Comparison of ENCODE assay signal across 1 cellular context in genomic region chr2:55618649-55619055, GRCh38.
A peak's percentile ranks its signal among the peaks of the same experiment; 100 is the strongest.
TF ChIP-seq lines count a peak whose summit lies in the region.

No MANE protein-coding gene starts in this region.

TF ChIP-seq in HepG2, 621 proteins besides CTCF, POLR2A, EP300 and RAD21 (continued from another document and continues in another):
- TF ChIP-seq ZNF280B (CRISPR knock-in tag; IDR thresholded peaks at IDR 0.05; ENCODE audit: borderline replicate concordance) = no peak
- no peak for TF ChIP-seq GPBP1L1 (CRISPR knock-in tag; IDR thresholded peaks at IDR 0.05)
- no peak for TF ChIP-seq ZNF432 (CRISPR knock-in tag; IDR thresholded peaks at IDR 0.05; ENCODE audit: borderline replicate concordance)
- TF ChIP-seq ZNF670 (CRISPR knock-in tag; IDR thresholded peaks at IDR 0.05; ENCODE audit: borderline replicate concordance) = no peak
- TF ChIP-seq NPAS2 (CRISPR knock-in tag; IDR thresholded peaks at IDR 0.05; ENCODE audit: borderline replicate concordance) = no peak
- TF ChIP-seq ZNF589 (CRISPR knock-in tag; conservative IDR thresholded peaks at IDR 0.05) = no peak
- TF ChIP-seq SMYD3 (CRISPR knock-in tag; IDR thresholded peaks at IDR 0.05) = no peak
- TF ChIP-seq MIXL1 (CRISPR knock-in tag; IDR thresholded peaks at IDR 0.05) = peak; percentile 76
- TF ChIP-seq ZNF276 (CRISPR knock-in tag; IDR thresholded peaks at IDR 0.05; ENCODE audit: low read depth) = no peak
- TF ChIP-seq HOXA9 (CRISPR knock-in tag; IDR thresholded peaks at IDR 0.05; ENCODE audit: borderline replicate concordance) = no peak
- TF ChIP-seq ZNF598 (CRISPR knock-in tag; IDR thresholded peaks at IDR 0.05; ENCODE audit: borderline replicate concordance) = no peak
- peak; percentile 45; the same call in 1 of the 2 replicates for TF ChIP-seq PATZ1 (CRISPR knock-in tag; IDR thresholded peaks at IDR 0.05)
- no peak for TF ChIP-seq ARNT (IDR thresholded peaks at IDR 0.05)
- no peak; the same call in 1 of the 2 replicates for TF ChIP-seq GMEB1 (CRISPR knock-in tag; IDR thresholded peaks at IDR 0.05; ENCODE audit: borderline replicate concordance)
- no peak for TF ChIP-seq ZBTB49 (CRISPR knock-in tag; IDR thresholded peaks at IDR 0.05; ENCODE audit: borderline replicate concordance)
- TF ChIP-seq SETDB1 (CRISPR knock-in tag; IDR thresholded peaks at IDR 0.05; ENCODE audit: borderline replicate concordance) = no peak
- no peak for TF ChIP-seq ZNF605 (CRISPR knock-in tag; IDR thresholded peaks at IDR 0.05)
- no peak for TF ChIP-seq SMAD1 (CRISPR knock-in tag; IDR thresholded peaks at IDR 0.05; ENCODE audit: borderline replicate concordance, low read depth)
- TF ChIP-seq MBNL3 (CRISPR knock-in tag; conservative IDR thresholded peaks at IDR 0.05) = no peak
- TF ChIP-seq ZNF20 (CRISPR knock-in tag; IDR thresholded peaks at IDR 0.05) = no peak
- no peak for TF ChIP-seq ZBTB39 (CRISPR knock-in tag; IDR thresholded peaks at IDR 0.05)
- no peak for TF ChIP-seq ZNF761 (CRISPR knock-in tag; conservative IDR thresholded peaks at IDR 0.05)
- no peak for TF ChIP-seq MBD4 (IDR thresholded peaks at IDR 0.05; ENCODE audit: borderline replicate concordance, low read length)
- 0 out of 2 replicates have a peak, but pooled peaks have one; percentile 56 for TF ChIP-seq DNMT1 (CRISPR knock-in tag; IDR thresholded peaks at IDR 0.05)
- no peak for TF ChIP-seq CEBPG (CRISPR knock-in tag; IDR thresholded peaks at IDR 0.05)
- no peak for TF ChIP-seq HIVEP1 (CRISPR knock-in tag; IDR thresholded peaks at IDR 0.05)
- TF ChIP-seq ZNF552 (CRISPR knock-in tag; IDR thresholded peaks at IDR 0.05; ENCODE audit: borderline replicate concordance) = no peak; the same call in 1 of the 2 replicates
- TF ChIP-seq PAF1 (CRISPR knock-in tag; IDR thresholded peaks at IDR 0.05) = no peak
- no peak for TF ChIP-seq HNRNPLL (IDR thresholded peaks at IDR 0.05; ENCODE audit: low read depth, low read length, poor library complexity, severe bottlenecking)
- 0 out of 2 replicates have a peak, but pooled peaks have one; percentile 65 for TF ChIP-seq YEATS2 (CRISPR knock-in tag; IDR thresholded peaks at IDR 0.05; ENCODE audit: borderline replicate concordance)
- no peak for TF ChIP-seq NFE2L2 (IDR thresholded peaks at IDR 0.05; ENCODE audit: low read length)
- TF ChIP-seq ZNF274 (CRISPR knock-in tag; IDR thresholded peaks at IDR 0.05) = no peak
- TF ChIP-seq ZBTB34 (CRISPR knock-in tag; IDR thresholded peaks at IDR 0.05) = no peak
- TF ChIP-seq ZNF143 (CRISPR knock-in tag; IDR thresholded peaks at IDR 0.05) = peak; percentile 94
- TF ChIP-seq TMF1 (CRISPR knock-in tag; IDR thresholded peaks at IDR 0.05; ENCODE audit: low read depth) = no peak
- no peak for TF ChIP-seq MAFK (conservative IDR thresholded peaks at IDR 0.05 in 1 of 2, IDR thresholded peaks at IDR 0.05 in 1 of 2; ENCODE audit: low read length in 2 of 2)
- no peak for TF ChIP-seq ZNF710 (CRISPR knock-in tag; IDR thresholded peaks at IDR 0.05; ENCODE audit: borderline replicate concordance)
- TF ChIP-seq ZNF441 (CRISPR knock-in tag; IDR thresholded peaks at IDR 0.05; ENCODE audit: borderline replicate concordance) = no peak
- no peak for TF ChIP-seq ZNF660 (CRISPR knock-in tag; IDR thresholded peaks at IDR 0.05; ENCODE audit: borderline replicate concordance, low read depth)
- no peak for TF ChIP-seq ZBTB3 (CRISPR knock-in tag; IDR thresholded peaks at IDR 0.05; ENCODE audit: borderline replicate concordance, low read depth)
- TF ChIP-seq ZNF484 (CRISPR knock-in tag; IDR thresholded peaks at IDR 0.05; ENCODE audit: borderline replicate concordance, low read depth) = no peak
- no peak for TF ChIP-seq SMARCC2 (IDR thresholded peaks at IDR 0.05)
- no peak; the same call in 1 of the 2 replicates for TF ChIP-seq PBX3 (CRISPR knock-in tag; IDR thresholded peaks at IDR 0.05; ENCODE audit: borderline replicate concordance)
- TF ChIP-seq STAT5B (CRISPR knock-in tag; IDR thresholded peaks at IDR 0.05) = no peak
- no peak for TF ChIP-seq ZBTB8A (CRISPR knock-in tag; IDR thresholded peaks at IDR 0.05; ENCODE audit: borderline replicate concordance, low read depth)
- no peak for TF ChIP-seq CENPX (CRISPR knock-in tag; IDR thresholded peaks at IDR 0.05)
- TF ChIP-seq ZNF879 (CRISPR knock-in tag; IDR thresholded peaks at IDR 0.05) = 0 out of 2 replicates have a peak, but pooled peaks have one; percentile 54
- no peak for TF ChIP-seq ATM (IDR thresholded peaks at IDR 0.05; ENCODE audit: borderline replicate concordance)
- TF ChIP-seq NFE2 (CRISPR knock-in tag; IDR thresholded peaks at IDR 0.05) = no peak
- no peak for TF ChIP-seq ZBTB42 (CRISPR knock-in tag; IDR thresholded peaks at IDR 0.05)
- no peak for TF ChIP-seq SOX6 (IDR thresholded peaks at IDR 0.05)
- no peak for TF ChIP-seq SOX6 (CRISPR knock-in tag; IDR thresholded peaks at IDR 0.05)
